In the genomic region with DNA sequence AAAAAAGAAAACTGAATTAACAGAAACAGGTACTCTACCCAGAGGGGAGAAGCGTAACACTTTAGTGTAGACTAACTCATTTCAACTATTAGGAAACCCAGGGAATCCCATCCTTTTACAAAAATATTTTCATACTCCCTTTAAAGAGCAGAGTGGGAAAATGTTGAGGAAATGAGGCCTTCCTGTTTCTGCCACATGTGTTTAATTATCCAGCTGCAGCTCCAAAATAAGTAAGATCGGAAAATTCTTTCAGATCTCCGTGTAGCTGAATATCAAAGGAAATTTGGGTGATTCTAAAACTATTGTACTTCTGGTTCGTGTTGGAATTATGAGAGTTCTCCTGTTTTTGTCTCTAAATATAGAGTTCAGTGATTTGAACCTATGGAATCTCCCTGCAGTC, we compare ENCODE assay signal across 19 cellular contexts. TPM values are rescaled to one million over a fixed set of nuclear protein-coding genes. Genes with fewer than 3 reads are reported as not detected.
DNase-seq lines count a peak whose midpoint lies in the region; ATAC-seq and TF ChIP-seq lines count a peak whose summit lies in the region.
"Had no signal": no experiment of that assay in that cellular context is flagged by ENCODE, and none has a peak within 500 bp of the region (broad histone marks: within the 10 kb centered on the region; RNA-seq: fewer than 3 reads in every experiment).

No MANE protein-coding gene starts in this region.

- intact Hi-C loops in left lung (cut with DNase I), result no loop called here
- intact Hi-C loops in tibial artery (cut with DNase I; ENCODE audit: low total_unique reads), result no loop called here

- H3K4me1 ChIP-seq in left lung (peaks cover 7 to 15% of the 10 kb centered on the region in 2 donors), tibial artery (peaks cover 0 to 52% (median 25%) of the 10 kb centered on the region in 4 donors)

- peaks cover 18% of the 10 kb centered on the region for H3K36me3 Mint-ChIP-seq in HFFc6 (ENCODE audit: low read depth)
- H3K36me3 Mint-ChIP-seq: naive thymus-derived CD4-positive, alpha-beta T cell had no signal

- H3K9me3 ChIP-seq in left lung (no peaks in the 10 kb centered on the region), tibial artery (no peaks in the 10 kb centered on the region)
- H3K9me3 ChIP-seq: stomach had no signal

- DNase-seq in HFFc6 (peak; percentile 19), cardiac fibroblast (ENCODE audit: low read depth in 2 of 2) (peak; percentile 65 to 72), left lung (no peak), tibial artery (no peak), occipital lobe (lab: John Stamatoyannopoulos, UW) (no peak)
- DNase-seq: activated CD4-positive, CD25-positive, alpha-beta regulatory T cell; activated CD8-positive, alpha-beta memory T cell treated with anti-CD3 and anti-CD28 coated beads, Interleukin-2, amount 50 U/mL, for 4 hours; activated naive CD4-positive, alpha-beta T cell treated with anti-CD3 and anti-CD28 coated beads, Interleukin-2, amount 50 U/mL, for 16 hours; caudate nucleus; kidney; naive thymus-derived CD4-positive, alpha-beta T cell; NCI-H1092; NCI-H345; retina; stomach had no signal

- peak overlapping the region; percentile 93 for H3K27ac Mint-ChIP-seq in HFFc6
- H3K27ac Mint-ChIP-seq: naive thymus-derived CD4-positive, alpha-beta T cell had no signal

- no peaks in the 10 kb centered on the region for H3K27me3 ChIP-seq in left lung
- no peaks in the 10 kb centered on the region for H3K27me3 ChIP-seq in tibial artery
- H3K27me3 ChIP-seq: stomach had no signal

- no peak overlapping the region for H3K4me3 ChIP-seq in cardiac fibroblast (replicated peaks in 1 of 2; ENCODE audit: low read depth in 2 of 2, low read length in 2 of 2)
- no peak overlapping the region for H3K4me3 ChIP-seq in left lung
- no peak overlapping the region for H3K4me3 ChIP-seq in tibial artery
- H3K4me3 ChIP-seq: stomach had no signal

- no peaks in the 10 kb centered on the region for H3K9me3 Mint-ChIP-seq in HFFc6
- H3K9me3 Mint-ChIP-seq: naive thymus-derived CD4-positive, alpha-beta T cell had no signal

- H3K4me3 Mint-ChIP-seq in HFFc6, result peak overlapping the region; percentile 54
- H3K4me3 Mint-ChIP-seq: naive thymus-derived CD4-positive, alpha-beta T cell had no signal

- H3K4me1 Mint-ChIP-seq in HFFc6 (ENCODE audit: low read depth), result peaks cover 90% of the 10 kb centered on the region
- H3K4me1 Mint-ChIP-seq: naive thymus-derived CD4-positive, alpha-beta T cell had no signal

- H3K36me3 ChIP-seq in left lung (no peaks in the 10 kb centered on the region), tibial artery (no peaks in the 10 kb centered on the region)
- H3K36me3 ChIP-seq: stomach had no signal

- ATAC-seq in left lung (no peak), HG03175 (IDR thresholded peaks at IDR 0.05; ENCODE audit: unreplicated experiment) (no peak), GM18519 (IDR thresholded peaks at IDR 0.05; ENCODE audit: low FRiP score, unreplicated experiment) (no peak), HG02610 (IDR thresholded peaks at IDR 0.05; ENCODE audit: unreplicated experiment) (no peak)
- ATAC-seq: HepG2; naive thymus-derived CD4-positive, alpha-beta T cell had no signal

- H3K27me3 Mint-ChIP-seq in HFFc6 (ENCODE audit: insufficient read depth), result no peaks in the 10 kb centered on the region

- peak overlapping the region; percentile 13 to 33 for H3K27ac ChIP-seq in left lung
- peak overlapping the region; percentile 64 to 69 for H3K27ac ChIP-seq in tibial artery

- TF ChIP-seq CTCF in HFFc6 (IDR thresholded peaks at IDR 0.05) (no peak), cardiac fibroblast (IDR thresholded peaks at IDR 0.05; ENCODE audit: low read depth, low read length) (no peak), left lung (IDR thresholded peaks at IDR 0.05) (no peak), tibial artery (IDR thresholded peaks at IDR 0.05) (no peak)

RNA-seq across cellular contexts. Expression of gene CAV2, which starts 58.0 kb away (rescaled TPM):
- total RNA-seq in HFFc6 (2021; fragmentation: NEBNext Ultra II Directional; extraction: Animal tissue kit (Norgen Biotek cat#: 25700)), result 100 to 1,000 TPM; 157 to 229 (median 186) TPM
- total RNA-seq in left lung (100 to 1,000 TPM; 162 to 210 TPM), occipital lobe (19.8 TPM)

Comparison
In these comparisons a context has a peak if more than half of its experiments do, and no peak if none do; other contexts are left out.
1. DNase-seq: peak in HFFc6 (single experiment) and cardiac fibroblast (2 of 2); none in left lung (0 of 2), tibial artery (0 of 2) and occipital lobe (single experiment).